ENCODE assay signal across 1 cellular context in genomic region chr7:25017671-25018070, GRCh38. TPM values are rescaled to one million over a fixed set of nuclear protein-coding genes. Genes with fewer than 3 reads are reported as not detected.
DNase-seq lines count a peak whose midpoint lies in the region.
"Not testable (repeated sequence)": the region's sequence is repeated elsewhere in the genome, so short reads cannot be mapped to it uniquely, and the experiment has no call there.

No MANE protein-coding gene starts in this region.

- not testable (repeated sequence) for H3K9me3 Mint-ChIP-seq in activated CD4-positive, alpha-beta T cell treated with anti-CD3 and anti-CD28 coated beads, Interleukin-2, amount 10 ng/mL, durations not matched to agents 24 days and 14 days

- H3K27ac Mint-ChIP-seq in activated CD4-positive, alpha-beta T cell treated with anti-CD3 and anti-CD28 coated beads, Interleukin-2, amount 10 ng/mL, durations not matched to agents 24 days and 14 days, result not testable (repeated sequence)

- not testable (repeated sequence) for H3K4me1 Mint-ChIP-seq in activated CD4-positive, alpha-beta T cell treated with anti-CD3 and anti-CD28 coated beads, Interleukin-2, amount 10 ng/mL, durations not matched to agents 24 days and 14 days

- peak; percentile 11 for DNase-seq in activated CD4-positive, alpha-beta T cell treated with anti-CD3 and anti-CD28 coated beads, Interleukin-2, amount 10 ng/mL, durations not matched to agents 24 days and 14 days

- intact Hi-C loops in activated CD4-positive, alpha-beta T cell treated with anti-CD3 and anti-CD28 coated beads, Interleukin-2, amount 10 ng/mL, durations not matched to agents 24 days and 14 days (cut with micrococcal nuclease), result not testable (repeated sequence)

- not testable (repeated sequence) for H3K36me3 Mint-ChIP-seq in activated CD4-positive, alpha-beta T cell treated with anti-CD3 and anti-CD28 coated beads, Interleukin-2, amount 10 ng/mL, durations not matched to agents 24 days and 14 days (ENCODE audit: low read depth)

- not testable (repeated sequence) for H3K4me3 Mint-ChIP-seq in activated CD4-positive, alpha-beta T cell treated with anti-CD3 and anti-CD28 coated beads, Interleukin-2, amount 10 ng/mL, durations not matched to agents 24 days and 14 days

- peaks cover 20% of the 10 kb centered on the region for H3K27me3 Mint-ChIP-seq in activated CD4-positive, alpha-beta T cell treated with anti-CD3 and anti-CD28 coated beads, Interleukin-2, amount 10 ng/mL, durations not matched to agents 24 days and 14 days

RNA-seq across cellular contexts. Expression of gene OSBPL3, which starts 37.7 kb away (rescaled TPM):
- total RNA-seq in activated CD4-positive, alpha-beta T cell treated with anti-CD3 and anti-CD28 coated beads, Interleukin-2, amount 10 ng/mL, durations not matched to agents 24 days and 14 days, result 93.7 and 93.8 TPM in 2 replicates
